Comparison of ENCODE assay signal across 26 cellular contexts in genomic region chr2:217399288-217399687, GRCh38.
DNase-seq lines count a peak whose midpoint lies in the region; ATAC-seq, FAIRE-seq and TF ChIP-seq lines count a peak whose summit lies in the region.
"Had no signal": no experiment of that assay in that cellular context is flagged by ENCODE, and none has a peak within 500 bp of the region (broad histone marks: within the 10 kb centered on the region; RNA-seq: fewer than 3 reads in every experiment).

No MANE protein-coding gene starts in this region.

- peaks cover 30% of the 10 kb centered on the region for H3K4me1 ChIP-seq in mammary epithelial cell (ENCODE audit: insufficient read depth, low read length)
- H3K4me1 ChIP-seq in astrocyte (ENCODE audit: insufficient read depth, low read length), result peaks cover 24% of the 10 kb centered on the region
- peaks cover 1 to 18% of the 10 kb centered on the region in 2 donors for H3K4me1 ChIP-seq in uterus
- H3K4me1 ChIP-seq: lower lobe of right lung had no signal

- no peak for FAIRE-seq in astrocyte (lab: Jason Lieb, UNC)
- FAIRE-seq: A549, GM18507, TTC549 had no signal

- TF ChIP-seq POLR2A in uterus (IDR thresholded peaks at IDR 0.05), result no peak

- H3K4me3 Mint-ChIP-seq in MCF 10A (ENCODE audit: unreplicated experiment) (no peak overlapping the region), astrocyte (ENCODE audit: unreplicated experiment) (no peak overlapping the region)
- no peak overlapping the region for H3K4me3 Mint-ChIP-seq in activated T-helper 17 cell treated with anti-CD3 and anti-CD28 coated beads, Interleukin-2, amount 50 U/mL, for 72 hours
- H3K4me3 Mint-ChIP-seq: brain; dendritic cell treated with granulocyte-macrophage colony-stimulating factor and Interleukin-4, amounts not matched to agents 40 ng/mL and 50 ng/mL, for 4 days had no signal

- H2AFZ ChIP-seq in mammary epithelial cell (ENCODE audit: low read depth, low read length) (peak overlapping the region; percentile 2), astrocyte (ENCODE audit: low read depth, low read length) (peak overlapping the region; percentile 61)

- H3K36me3 Mint-ChIP-seq in MCF 10A (ENCODE audit: insufficient read depth, unreplicated experiment) (no peaks in the 10 kb centered on the region), astrocyte (ENCODE audit: low read depth, unreplicated experiment) (no peaks in the 10 kb centered on the region)
- H3K36me3 Mint-ChIP-seq in activated T-helper 17 cell treated with anti-CD3 and anti-CD28 coated beads, Interleukin-2, amount 50 U/mL, for 72 hours (ENCODE audit: low read depth), result no peaks in the 10 kb centered on the region
- H3K36me3 Mint-ChIP-seq: brain; CD4-positive, alpha-beta memory T cell; IgD-negative memory B cell had no signal

- H3K4me3 ChIP-seq in mammary epithelial cell (replicated peaks in 1 of 3; ENCODE audit: insufficient read depth in 1 of 3, low read depth in 2 of 3, low read length in 3 of 3), result no peak overlapping the region
- no peak overlapping the region for H3K4me3 ChIP-seq in astrocyte (ENCODE audit: insufficient read depth, low read depth, low read length)
- H3K4me3 ChIP-seq in uterus, result no peak overlapping the region
- H3K4me3 ChIP-seq: A549, lower lobe of right lung, thyroid gland had no signal

- intact Hi-C loops in mammary epithelial cell (cut with micrococcal nuclease), result no loop called here
- intact Hi-C loops in MCF 10A (cut with micrococcal nuclease), result no loop called here
- intact Hi-C loops in uterus (cut with DNase I; ENCODE audit: low total_unique reads), result no loop called here

- H3K9me3 ChIP-seq in mammary epithelial cell (replicated peaks; ENCODE audit: insufficient read depth, low read length) (no peaks in the 10 kb centered on the region), astrocyte (ENCODE audit: insufficient read depth, low read depth, low read length) (no peaks in the 10 kb centered on the region), uterus (no peaks in the 10 kb centered on the region)
- H3K9me3 ChIP-seq: A549, lower lobe of right lung, thyroid gland had no signal

- in situ Hi-C loops in mammary epithelial cell (cut with MboI; ENCODE audit: low sequenced_read_pairs in 2 of 2), result no loop called here

- H3K4me2 ChIP-seq in mammary epithelial cell (ENCODE audit: insufficient read depth, low read depth, low read length) (no peak overlapping the region), astrocyte (ENCODE audit: low read length) (peak overlapping the region; percentile 34)
- H3K4me2 ChIP-seq: A549 had no signal

- H3K9me3 Mint-ChIP-seq in MCF 10A (ENCODE audit: unreplicated experiment), result no peaks in the 10 kb centered on the region
- peaks cover 3% of the 10 kb centered on the region for H3K9me3 Mint-ChIP-seq in astrocyte (ENCODE audit: unreplicated experiment)
- H3K9me3 Mint-ChIP-seq in activated T-helper 17 cell treated with anti-CD3 and anti-CD28 coated beads, Interleukin-2, amount 50 U/mL, for 72 hours, result peaks cover 5% of the 10 kb centered on the region
- H3K9me3 Mint-ChIP-seq: CD4-positive, alpha-beta memory T cell; IgD-negative memory B cell; naive thymus-derived CD8-positive, alpha-beta T cell had no signal

- H3K27ac ChIP-seq in mammary epithelial cell (ENCODE audit: insufficient read depth, low read depth, low read length) (no peak overlapping the region), astrocyte (ENCODE audit: low read depth, low read length) (peak overlapping the region; percentile 86), uterus (peak overlapping the region; percentile 35 to 59)
- H3K27ac ChIP-seq: A549, lower lobe of right lung, RWPE1, thyroid gland had no signal

- DNase-seq in mammary epithelial cell (no peak), MCF 10A (ENCODE audit: unreplicated experiment) (no peak), astrocyte (ENCODE audit: low read depth) (peak; percentile 93), kidney glomerular epithelial cell (lab: John Stamatoyannopoulos, UW) (peak; percentile 12), uterus (no peak), NCI-H1048 (lab: John Stamatoyannopoulos, UW) (no peak), DMS53 treated with DMSO at 0.1 percent for 48 hours (lab: John Stamatoyannopoulos, UW; ENCODE audit: unreplicated experiment) (no peak)
- DNase-seq: activated CD4-positive, alpha-beta T cell treated with anti-CD3 and anti-CD28 coated beads for 48 hours; activated naive CD4-positive, alpha-beta T cell treated with anti-CD3 and anti-CD28 coated beads, Interleukin-2, amount 50 U/mL, for 16 hours; activated T-cell treated with anti-CD3 and anti-CD28 coated beads for 4 hours; CD4-positive, alpha-beta memory T cell; DMS79 treated with DMSO at 0.1 percent for 48 hours; erythroblast; H7; lower lobe of right lung; NCI-H2029; thyroid gland had no signal

- H3K4me1 Mint-ChIP-seq in MCF 10A (ENCODE audit: insufficient read depth, unreplicated experiment) (peaks cover 14% of the 10 kb centered on the region), astrocyte (ENCODE audit: low read depth, unreplicated experiment) (peaks cover 41% of the 10 kb centered on the region)
- H3K4me1 Mint-ChIP-seq in activated T-helper 17 cell treated with anti-CD3 and anti-CD28 coated beads, Interleukin-2, amount 50 U/mL, for 72 hours, result peaks cover 10% of the 10 kb centered on the region

- no peak for ATAC-seq in activated T-helper 17 cell treated with anti-CD3 and anti-CD28 coated beads, Interleukin-2, amount 50 U/mL, for 72 hours (replicated peaks)
- ATAC-seq: A549 had no signal

- H3K27me3 Mint-ChIP-seq in MCF 10A (ENCODE audit: insufficient read depth, unreplicated experiment) (no peaks in the 10 kb centered on the region), astrocyte (ENCODE audit: low read depth, unreplicated experiment) (no peaks in the 10 kb centered on the region)
- no peaks in the 10 kb centered on the region for H3K27me3 Mint-ChIP-seq in activated T-helper 17 cell treated with anti-CD3 and anti-CD28 coated beads, Interleukin-2, amount 50 U/mL, for 72 hours
- H3K27me3 Mint-ChIP-seq: naive thymus-derived CD8-positive, alpha-beta T cell had no signal

- dilution Hi-C loops in mammary epithelial cell (cut with HindIII; ENCODE audit: low sequenced_read_pairs), result no loop called here

- H3K27me3 ChIP-seq in mammary epithelial cell (ENCODE audit: insufficient read depth, low read length) (no peaks in the 10 kb centered on the region), astrocyte (ENCODE audit: insufficient read depth, low read length) (no peaks in the 10 kb centered on the region), uterus (no peaks in the 10 kb centered on the region)
- H3K27me3 ChIP-seq: thyroid gland had no signal

- no peak overlapping the region for H3K9ac ChIP-seq in mammary epithelial cell (ENCODE audit: insufficient read depth, low read length)
- H3K9ac ChIP-seq in astrocyte (ENCODE audit: low read length), result peak overlapping the region; percentile 56

- H3K36me3 ChIP-seq in mammary epithelial cell (ENCODE audit: insufficient read depth, low read length) (no peaks in the 10 kb centered on the region), astrocyte (ENCODE audit: insufficient read depth, low read length) (no peaks in the 10 kb centered on the region), uterus (no peaks in the 10 kb centered on the region)
- H3K36me3 ChIP-seq: lower lobe of right lung, thyroid gland had no signal

- POLR2A ChIA-PET in MCF 10A (lab: Yijun Ruan, JAX), result no interaction called here

- no peak overlapping the region for H3K27ac Mint-ChIP-seq in MCF 10A (ENCODE audit: low read depth, unreplicated experiment)
- H3K27ac Mint-ChIP-seq in astrocyte (ENCODE audit: unreplicated experiment), result peak overlapping the region; percentile 90
- H3K27ac Mint-ChIP-seq in activated T-helper 17 cell treated with anti-CD3 and anti-CD28 coated beads, Interleukin-2, amount 50 U/mL, for 72 hours, result no peak overlapping the region
- H3K27ac Mint-ChIP-seq: brain; dendritic cell treated with granulocyte-macrophage colony-stimulating factor and Interleukin-4, amounts not matched to agents 40 ng/mL and 50 ng/mL, for 4 days had no signal

- H4K20me1 ChIP-seq in mammary epithelial cell (ENCODE audit: insufficient read depth, low read length) (no peaks in the 10 kb centered on the region), astrocyte (ENCODE audit: insufficient read depth, low read length) (no peaks in the 10 kb centered on the region)

- 48% methylated on average over 5 of the region's 5 CpGs for WGBS in mammary epithelial cell (ENCODE audit: low coverage, missing lambda C conversion rate)

- BruUV-seq in mammary epithelial cell (replicated peaks; lab: Mats Ljungman, UMichigan) (no TSS peak), MCF 10A (replicated peaks; lab: Mats Ljungman, UMichigan) (no TSS peak)

- CTCF ChIA-PET in mammary epithelial cell (lab: Charles Lee; ENCODE audit: low non-redundant PET) (no interaction called here), MCF 10A (lab: Yijun Ruan, JAX) (no interaction called here)

- H3K79me2 ChIP-seq in mammary epithelial cell (ENCODE audit: insufficient read depth, low read length) (no peaks in the 10 kb centered on the region), astrocyte (ENCODE audit: insufficient read depth, low read length) (no peaks in the 10 kb centered on the region)

- TF ChIP-seq CTCF in mammary epithelial cell (conservative IDR thresholded peaks at IDR 0.05 in 1 of 2, IDR thresholded peaks at IDR 0.05 in 1 of 2; ENCODE audit: extremely low read depth in 1 of 2, insufficient read depth in 1 of 2, low read depth in 1 of 2, low read length in 2 of 2) (no peak), MCF 10A (IDR thresholded peaks at IDR 0.05; ENCODE audit: unreplicated experiment) (no peak), astrocyte (IDR thresholded peaks at IDR 0.05; ENCODE audit: insufficient read depth, low read depth, low read length) (no peak), uterus (IDR thresholded peaks at IDR 0.05) (no peak)

Comparison
In these comparisons a context has a peak if more than half of its experiments do, and no peak if none do; other contexts are left out.
1. DNase-seq: peak in astrocyte (single experiment) and kidney glomerular epithelial cell (single experiment); none in mammary epithelial cell (single experiment), MCF 10A (single experiment), uterus (0 of 2), NCI-H1048 (single experiment) and DMS53 treated with DMSO at 0.1 percent for 48 hours (single experiment).